In the genomic region with DNA sequence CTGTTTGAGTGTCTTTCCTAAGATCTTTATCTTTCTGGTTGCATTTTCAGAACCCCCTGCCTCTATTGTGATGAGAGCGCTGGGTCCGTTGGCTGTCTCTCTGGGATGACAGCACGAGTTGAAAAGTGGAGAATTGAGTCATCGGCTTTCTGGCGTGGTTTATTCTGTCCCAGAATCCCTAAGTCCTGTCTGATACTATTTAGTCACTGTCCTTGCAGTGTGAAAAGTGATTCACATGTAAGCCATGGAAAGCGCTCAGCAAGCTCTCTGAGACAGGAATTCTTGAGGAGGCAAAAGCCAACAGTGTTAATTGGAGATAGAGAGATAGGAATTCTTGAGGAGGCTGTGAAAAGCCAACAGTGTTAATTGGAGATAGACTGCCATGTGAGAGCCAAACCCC, we compare ENCODE assay signal across 10 cellular contexts.
A peak's percentile ranks its signal among the peaks of the same experiment; 100 is the strongest.
DNase-seq lines count a peak whose midpoint lies in the region; ATAC-seq and TF ChIP-seq lines count a peak whose summit lies in the region.
"Had no signal": no experiment of that assay in that cellular context is flagged by ENCODE, and none has a peak within 500 bp of the region (broad histone marks: within the 10 kb centered on the region; RNA-seq: fewer than 3 reads in every experiment).

No MANE protein-coding gene starts in this region.

- TF ChIP-seq CTCF in HCT116 (IDR thresholded peaks at IDR 0.05 in 2 of 3, conservative IDR thresholded peaks at IDR 0.05 in 1 of 3; ENCODE audit: borderline replicate concordance in 1 of 3, insufficient read depth in 1 of 3, low read depth in 2 of 3, low read length in 2 of 3) (no peak), testis (IDR thresholded peaks at IDR 0.05) (no peak)

- no peak overlapping the region for H2AFZ ChIP-seq in HCT116 (ENCODE audit: low read depth, low read length, poor library complexity, severe bottlenecking)
- H2AFZ ChIP-seq: parathyroid adenoma had no signal

- H3K36me3 ChIP-seq in HCT116 (ENCODE audit: control insufficient read depth in 1 of 2, insufficient read depth in 2 of 2, low read length in 2 of 2), result no peaks in the 10 kb centered on the region
- no peaks in the 10 kb centered on the region for H3K36me3 ChIP-seq in mesodermal cell (ENCODE audit: control insufficient read depth, insufficient read depth, low read length)
- H3K36me3 ChIP-seq in testis (ENCODE audit: low read depth, missing control alignments), result no peaks in the 10 kb centered on the region

- CTCF ChIA-PET in HCT116 (lab: Charles Lee), result no interaction called here

- WGBS in mesodermal cell (ENCODE audit: insufficient coverage in 2 of 2), 2 experiments, result 38 to 52% methylated on average over 4 to 5 of the region's 6 CpGs
- 93 to 95% methylated on average over 6 of the region's 6 CpGs for WGBS in testis, 2 donors

- RAD21 ChIA-PET in HCT116 (lab: Charles Lee; ENCODE audit: low non-redundant PET in 1 of 2, low total read pairs in 2 of 2, uncharacterized antibody in 2 of 2, unreplicated experiment in 2 of 2), result no interaction called here

- TF ChIP-seq RAD21 in HCT116 (IDR thresholded peaks at IDR 0.05; ENCODE audit: low read depth), result no peak

- H3K4me3 ChIP-seq in HCT116 (replicated peaks in 1 of 2; ENCODE audit: low read depth in 1 of 2, low read length in 2 of 2) (no peak overlapping the region), mesodermal cell (ENCODE audit: extremely low read depth, insufficient read depth, low read length, poor library complexity, severe bottlenecking) (no peak overlapping the region), testis (no peak overlapping the region)

- TF ChIP-seq POLR2A in HCT116 (IDR thresholded peaks at IDR 0.05; ENCODE audit: borderline replicate concordance, extremely low read depth, insufficient read depth, insufficient read length) (no peak), testis (IDR thresholded peaks at IDR 0.05) (no peak)

- H3K79me2 ChIP-seq in HCT116 (ENCODE audit: insufficient read depth, low read length), result no peaks in the 10 kb centered on the region
- H3K79me2 ChIP-seq: parathyroid adenoma had no signal

- no peaks in the 10 kb centered on the region for H4K20me1 ChIP-seq in HCT116 (ENCODE audit: insufficient read depth)

- peak; percentile 58 for ATAC-seq in HCT116
- no peak for ATAC-seq in GM18520 (IDR thresholded peaks at IDR 0.05; ENCODE audit: unreplicated experiment)

- no peak overlapping the region for H3K27ac ChIP-seq in HCT116 (ENCODE audit: low read depth, low read length)
- peak overlapping the region; percentile 63 for H3K27ac ChIP-seq in mesodermal cell (ENCODE audit: low read depth, low read length, severe bottlenecking)
- no peak overlapping the region for H3K27ac ChIP-seq in testis
- H3K27ac ChIP-seq: parathyroid adenoma had no signal

- H3K9me3 ChIP-seq in HCT116 (ENCODE audit: control insufficient read depth in 1 of 2, insufficient read depth in 1 of 2, low read depth in 1 of 2, low read length in 2 of 2) (no peaks in the 10 kb centered on the region), mesodermal cell (ENCODE audit: control insufficient read depth, low read length) (no peaks in the 10 kb centered on the region), testis (no peaks in the 10 kb centered on the region)

- peak overlapping the region; percentile 41 for H3K4me2 ChIP-seq in HCT116 (ENCODE audit: low read length)

- H3K4me1 ChIP-seq in HCT116 (ENCODE audit: control insufficient read depth in 1 of 2, insufficient read depth in 2 of 2, low read length in 2 of 2), result peaks cover 4 to 46% of the 10 kb centered on the region in 2 experiments; a peak in 3 of 4 replicates
- H3K4me1 ChIP-seq in mesodermal cell (ENCODE audit: control insufficient read depth, insufficient read depth, low read length, poor library complexity, severe bottlenecking), result peaks cover 17% of the 10 kb centered on the region
- H3K4me1 ChIP-seq in testis, result no peaks in the 10 kb centered on the region
- H3K4me1 ChIP-seq: parathyroid adenoma had no signal

- BruUV-seq in HCT116 (replicated peaks; lab: Mats Ljungman, UMichigan), result no TSS peak

- DNase-seq in AG20443 (ENCODE audit: low spot score) (peak; percentile 82), HCT116 (ENCODE audit: low read depth, low spot score) (no peak), amniotic stem cell (lab: John Stamatoyannopoulos, UW) (peak; percentile 74), NCI-H2171 treated with DMSO at 0.1 percent for 48 hours (lab: John Stamatoyannopoulos, UW) (no peak), NCI-H1417 (lab: John Stamatoyannopoulos, UW) (no peak), testis (no peak)
- DNase-seq: NCI-H2107 had no signal

- POLR2A ChIA-PET in HCT116 (lab: Charles Lee), result no interaction called here

- no peak overlapping the region for H3K9ac ChIP-seq in HCT116 (ENCODE audit: low read length)
- H3K9ac ChIP-seq: parathyroid adenoma had no signal

- H3K27me3 ChIP-seq in HCT116 (ENCODE audit: insufficient read depth, low read length) (no peaks in the 10 kb centered on the region), testis (no peaks in the 10 kb centered on the region)

- H3K9me2 ChIP-seq in HCT116 (ENCODE audit: insufficient read depth), result no peaks in the 10 kb centered on the region

- intact Hi-C loops in HCT116 (cut with micrococcal nuclease), result no loop called here
- intact Hi-C loops in testis (cut with DNase I; ENCODE audit: low total_unique reads), result no loop called here

TF ChIP-seq in HCT116, 20 proteins besides CTCF, POLR2A, EP300 and RAD21:
- no peak for TF ChIP-seq ZFX (IDR thresholded peaks at IDR 0.05)
- no peak for TF ChIP-seq EGR1 (IDR thresholded peaks at IDR 0.05; ENCODE audit: low read depth)
- TF ChIP-seq, protein P1, sequence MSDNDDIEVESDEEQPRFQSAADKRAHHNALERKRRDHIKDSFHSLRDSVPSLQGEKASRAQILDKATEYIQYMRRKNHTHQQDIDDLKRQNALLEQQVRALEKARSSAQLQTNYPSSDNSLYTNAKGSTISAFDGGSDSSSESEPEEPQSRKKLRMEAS (IDR thresholded peaks at IDR 0.05), result 0 out of 2 replicates have a peak, but pooled peaks have one; percentile 29
- TF ChIP-seq, protein P2, sequence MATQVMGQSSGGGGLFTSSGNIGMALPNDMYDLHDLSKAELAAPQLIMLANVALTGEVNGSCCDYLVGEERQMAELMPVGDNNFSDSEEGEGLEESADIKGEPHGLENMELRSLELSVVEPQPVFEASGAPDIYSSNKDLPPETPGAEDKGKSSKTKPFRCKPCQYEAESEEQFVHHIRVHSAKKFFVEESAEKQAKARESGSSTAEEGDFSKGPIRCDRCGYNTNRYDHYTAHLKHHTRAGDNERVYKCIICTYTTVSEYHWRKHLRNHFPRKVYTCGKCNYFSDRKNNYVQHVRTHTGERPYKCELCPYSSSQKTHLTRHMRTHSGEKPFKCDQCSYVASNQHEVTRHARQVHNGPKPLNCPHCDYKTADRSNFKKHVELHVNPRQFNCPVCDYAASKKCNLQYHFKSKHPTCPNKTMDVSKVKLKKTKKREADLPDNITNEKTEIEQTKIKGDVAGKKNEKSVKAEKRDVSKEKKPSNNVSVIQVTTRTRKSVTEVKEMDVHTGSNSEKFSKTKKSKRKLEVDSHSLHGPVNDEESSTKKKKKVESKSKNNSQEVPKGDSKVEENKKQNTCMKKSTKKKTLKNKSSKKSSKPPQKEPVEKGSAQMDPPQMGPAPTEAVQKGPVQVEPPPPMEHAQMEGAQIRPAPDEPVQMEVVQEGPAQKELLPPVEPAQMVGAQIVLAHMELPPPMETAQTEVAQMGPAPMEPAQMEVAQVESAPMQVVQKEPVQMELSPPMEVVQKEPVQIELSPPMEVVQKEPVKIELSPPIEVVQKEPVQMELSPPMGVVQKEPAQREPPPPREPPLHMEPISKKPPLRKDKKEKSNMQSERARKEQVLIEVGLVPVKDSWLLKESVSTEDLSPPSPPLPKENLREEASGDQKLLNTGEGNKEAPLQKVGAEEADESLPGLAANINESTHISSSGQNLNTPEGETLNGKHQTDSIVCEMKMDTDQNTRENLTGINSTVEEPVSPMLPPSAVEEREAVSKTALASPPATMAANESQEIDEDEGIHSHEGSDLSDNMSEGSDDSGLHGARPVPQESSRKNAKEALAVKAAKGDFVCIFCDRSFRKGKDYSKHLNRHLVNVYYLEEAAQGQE (IDR thresholded peaks at IDR 0.05; ENCODE audit: low read depth), result no peak
- TF ChIP-seq FOSL1 (IDR thresholded peaks at IDR 0.05; ENCODE audit: low read depth), result peak; percentile 18; the same call in 1 of the 2 replicates
- TF ChIP-seq SIN3A (IDR thresholded peaks at IDR 0.05; ENCODE audit: low read depth), result no peak

Comparison
In these comparisons a context has a peak if more than half of its experiments do, and no peak if none do; other contexts are left out.
1. DNase-seq: peak in AG20443 (single experiment) and amniotic stem cell (single experiment); none in HCT116 (single experiment), NCI-H2171 treated with DMSO at 0.1 percent for 48 hours (single experiment), NCI-H1417 (0 of 3) and testis (single experiment).